Comparison of ENCODE assay signal across 17 cellular contexts in genomic region chr1:178912597-178912996, GRCh38. TPM values are rescaled to one million over a fixed set of nuclear protein-coding genes. Genes with fewer than 3 reads are reported as not detected.
DNase-seq lines count a peak whose midpoint lies in the region; ATAC-seq and TF ChIP-seq lines count a peak whose summit lies in the region.
"Had no signal": no experiment of that assay in that cellular context is flagged by ENCODE, and none has a peak within 500 bp of the region (broad histone marks: within the 10 kb centered on the region; RNA-seq: fewer than 3 reads in every experiment).

No MANE protein-coding gene starts in this region.

- H3K18ac ChIP-seq in IMR-90 (ENCODE audit: low read depth, low read length), result no peak overlapping the region

- H3K4me3 Mint-ChIP-seq in stimulated activated memory B cell treated with anti-CD40 and anti-IgM and Interleukin-4, amounts not matched to agents 10 μg/mL and 1 μg/mL and 100 μg/mL, for 72 hours, result no peak overlapping the region
- H3K4me3 Mint-ChIP-seq: CD4-positive, CD25-positive, alpha-beta regulatory T cell; HFFc6 had no signal

- no peak overlapping the region for H3K14ac ChIP-seq in IMR-90 (replicated peaks; ENCODE audit: low read depth, low read length)

- no CpG with 5 or more reads among the region's 2 CpGs for WGBS in IMR-90 (ENCODE audit: extremely low coverage in 2 of 2, insufficient read length in 1 of 2), 2 experiments

- peak; percentile 12 for DNase-seq in AG10803 (ENCODE audit: low read depth)
- DNase-seq in IMR-90, result peak; percentile 32
- peak; percentile 9 for DNase-seq in fibroblast of villous mesenchyme (ENCODE audit: low read depth)
- DNase-seq in HuH-7.5 (ENCODE audit: low spot score), result no peak
- DNase-seq in DMS 273 treated with DMSO at 0.1 percent for 48 hours (lab: John Stamatoyannopoulos, UW), result no peak
- no peak for DNase-seq in NCI-H345 treated with DMSO at 0.1 percent for 48 hours (lab: John Stamatoyannopoulos, UW; ENCODE audit: unreplicated experiment)
- DNase-seq: AML-193; CD4-positive, CD25-positive, alpha-beta regulatory T cell; EL; HFFc6 had no signal

- no peak overlapping the region for H3K23ac ChIP-seq in IMR-90 (ENCODE audit: low read depth, low read length)

- ATAC-seq in IMR-90 (ENCODE audit: low read depth) (0 out of 2 replicates have a peak, but pooled peaks have one; percentile 16), GM18505 (IDR thresholded peaks at IDR 0.05; ENCODE audit: unreplicated experiment) (no peak)
- no peak for ATAC-seq in stimulated activated memory B cell treated with anti-CD40 and anti-IgM and Interleukin-4, amounts not matched to agents 10 μg/mL and 1 μg/mL and 100 μg/mL, for 72 hours

- H3K9ac ChIP-seq in IMR-90 (ENCODE audit: low read depth, low read length), result no peak overlapping the region
- H3K9ac ChIP-seq: BLaER1 treated with 17β-estradiol and CSF1 and Interleukin-3, amounts not matched to agents 10 nM and 100 nM had no signal

- H3K4me3 ChIP-seq in AG10803 (ENCODE audit: low read length) (no peak overlapping the region), IMR-90 (ENCODE audit: insufficient read depth, low read depth, low read length) (no peak overlapping the region), fibroblast of villous mesenchyme (ENCODE audit: low read depth, low read length) (no peak overlapping the region)
- H3K4me3 ChIP-seq: BLaER1 treated with 17β-estradiol and CSF1 and Interleukin-3, amounts not matched to agents 10 nM and 100 nM; HAP-1 had no signal

- H4K8ac ChIP-seq in IMR-90 (ENCODE audit: low read depth in 2 of 2, low read length in 2 of 2), result no peak overlapping the region

- H3K79me1 ChIP-seq in IMR-90 (ENCODE audit: low read depth in 1 of 2, low read length in 2 of 2), result peaks cover 3 to 14% of the 10 kb centered on the region in 2 experiments; a peak in 2 of 4 replicates

- in situ Hi-C loops in IMR-90 (cut with MboI; ENCODE audit: low sequenced_read_pairs), result no loop called here

- H3K36me3 Mint-ChIP-seq in stimulated activated memory B cell treated with anti-CD40 and anti-IgM and Interleukin-4, amounts not matched to agents 10 μg/mL and 1 μg/mL and 100 μg/mL, for 72 hours, result peaks cover 83% of the 10 kb centered on the region

- CTCF ChIA-PET in IMR-90 (lab: Yijun Ruan, JAX), result no interaction called here

- H3K4me2 ChIP-seq in IMR-90 (ENCODE audit: low read depth, low read length), result no peak overlapping the region
- H3K4me2 ChIP-seq: BLaER1 treated with 17β-estradiol and CSF1 and Interleukin-3, amounts not matched to agents 10 nM and 100 nM had no signal

- no peak for TF ChIP-seq POLR2A in IMR-90 (IDR thresholded peaks at IDR 0.05; ENCODE audit: low read depth, low read length)
- TF ChIP-seq POLR2A in GM18505 (IDR thresholded peaks at IDR 0.05; ENCODE audit: borderline replicate concordance, extremely low read depth, insufficient read depth, insufficient read length), result no peak

- dilution Hi-C loops in IMR-90 (cut with HindIII; ENCODE audit: low sequenced_read_pairs, unreplicated experiment), result no loop called here

- H3K27me3 ChIP-seq in IMR-90 (ENCODE audit: control insufficient read depth, insufficient read depth, low read length), result no peaks in the 10 kb centered on the region
- H3K27me3 ChIP-seq: BLaER1 treated with 17β-estradiol and CSF1 and Interleukin-3, amounts not matched to agents 10 nM and 100 nM had no signal

- no peak overlapping the region for H2BK120ac ChIP-seq in IMR-90 (ENCODE audit: low read depth, low read length)

- no peaks in the 10 kb centered on the region for H3K27me3 Mint-ChIP-seq in stimulated activated memory B cell treated with anti-CD40 and anti-IgM and Interleukin-4, amounts not matched to agents 10 μg/mL and 1 μg/mL and 100 μg/mL, for 72 hours

- peak overlapping the region; percentile 84 for H3K27ac Mint-ChIP-seq in stimulated activated memory B cell treated with anti-CD40 and anti-IgM and Interleukin-4, amounts not matched to agents 10 μg/mL and 1 μg/mL and 100 μg/mL, for 72 hours
- H3K27ac Mint-ChIP-seq: CD4-positive, CD25-positive, alpha-beta regulatory T cell; HFFc6 had no signal

- H3K4ac ChIP-seq in IMR-90 (ENCODE audit: low read depth, low read length), result no peak overlapping the region

- no peak for TF ChIP-seq RAD21 in IMR-90 (IDR thresholded peaks at IDR 0.05; ENCODE audit: low read length)

- peaks cover 25% of the 10 kb centered on the region for H3K36me3 ChIP-seq in IMR-90 (ENCODE audit: control insufficient read depth, insufficient read depth, low read length)
- H3K36me3 ChIP-seq: HAP-1 had no signal

- TF ChIP-seq CTCF in AG10803 (conservative IDR thresholded peaks at IDR 0.05; ENCODE audit: low read length) (no peak), IMR-90 (conservative IDR thresholded peaks at IDR 0.05; ENCODE audit: low read depth, low read length) (no peak), fibroblast of villous mesenchyme (IDR thresholded peaks at IDR 0.05; ENCODE audit: insufficient read depth, low read depth, low read length) (no peak)

- H3K4me1 Mint-ChIP-seq in stimulated activated memory B cell treated with anti-CD40 and anti-IgM and Interleukin-4, amounts not matched to agents 10 μg/mL and 1 μg/mL and 100 μg/mL, for 72 hours, result peaks cover 78% of the 10 kb centered on the region
- H3K4me1 Mint-ChIP-seq: CD4-positive, CD25-positive, alpha-beta regulatory T cell had no signal

- no peak overlapping the region for H2BK5ac ChIP-seq in IMR-90 (ENCODE audit: low read depth, low read length, poor library complexity, severe bottlenecking)

- no peak overlapping the region for H4K5ac ChIP-seq in IMR-90 (ENCODE audit: low read depth, low read length)

- intact Hi-C loops in IMR-90 (cut with micrococcal nuclease), result loop anchor here (1.0 kb wide), 1 partner anchor 33 kb away; no protein-coding TSS in a partner anchor

- peaks cover 1% of the 10 kb centered on the region for H3K4me1 ChIP-seq in IMR-90 (ENCODE audit: control insufficient read depth, insufficient read depth, low read length)
- H3K4me1 ChIP-seq: BLaER1 treated with 17β-estradiol and CSF1 and Interleukin-3, amounts not matched to agents 10 nM and 100 nM; HAP-1 had no signal

- no TSS peak for BruUV-seq in IMR-90 (replicated peaks; lab: Mats Ljungman, UMichigan)

- H3K9me3 Mint-ChIP-seq in stimulated activated memory B cell treated with anti-CD40 and anti-IgM and Interleukin-4, amounts not matched to agents 10 μg/mL and 1 μg/mL and 100 μg/mL, for 72 hours, result peaks cover 10% of the 10 kb centered on the region
- H3K9me3 Mint-ChIP-seq: HFFc6 had no signal

- H2BK15ac ChIP-seq in IMR-90 (ENCODE audit: low read depth, low read length), result no peak overlapping the region

- H2AK5ac ChIP-seq in IMR-90 (ENCODE audit: low read depth, low read length), result no peak overlapping the region

- peaks cover 4% of the 10 kb centered on the region for H3K9me1 ChIP-seq in IMR-90 (ENCODE audit: insufficient read depth, low read length)

- H3K56ac ChIP-seq in IMR-90 (ENCODE audit: extremely low read depth, insufficient read depth, low read length), result no peak overlapping the region

- no peaks in the 10 kb centered on the region for H3K9me3 ChIP-seq in IMR-90 (ENCODE audit: control insufficient read depth, insufficient read depth, low read length)
- H3K9me3 ChIP-seq: HAP-1 had no signal

- H4K91ac ChIP-seq in IMR-90 (ENCODE audit: insufficient read depth, low read depth, low read length), result no peak overlapping the region

- H2BK20ac ChIP-seq in IMR-90 (ENCODE audit: low read depth, low read length), result no peak overlapping the region

- H3K27ac ChIP-seq in IMR-90 (ENCODE audit: insufficient read depth, low read length), result no peak overlapping the region
- H3K27ac ChIP-seq: 22Rv1; BLaER1 treated with 17β-estradiol and CSF1 and Interleukin-3, amounts not matched to agents 10 nM and 100 nM had no signal

- H2AK9ac ChIP-seq in IMR-90 (replicated peaks; ENCODE audit: low read depth, low read length, poor library complexity), result no peak overlapping the region

- POLR2A ChIA-PET in IMR-90 (lab: Charles Lee; ENCODE audit: unreplicated experiment), result no interaction called here

- no peak overlapping the region for H2AFZ ChIP-seq in IMR-90 (replicated peaks; ENCODE audit: low read length, poor library complexity)

- H4K20me1 ChIP-seq in IMR-90 (ENCODE audit: insufficient read depth, low read length), result no peaks in the 10 kb centered on the region
- H4K20me1 ChIP-seq: BLaER1 treated with 17β-estradiol and CSF1 and Interleukin-3, amounts not matched to agents 10 nM and 100 nM had no signal

TF ChIP-seq in IMR-90, 13 proteins besides CTCF, POLR2A, EP300 and RAD21:
- TF ChIP-seq FOS (IDR thresholded peaks at IDR 0.05; ENCODE audit: low read depth, low read length) (peak; percentile 57; the same call in 1 of the 2 replicates), USF2 (IDR thresholded peaks at IDR 0.05; ENCODE audit: low read depth, low read length) (no peak), NFE2L2 (IDR thresholded peaks at IDR 0.05; ENCODE audit: low read depth, low read length) (no peak), ELK1 (IDR thresholded peaks at IDR 0.05; ENCODE audit: borderline replicate concordance, low read depth, low read length) (no peak), MAFK (IDR thresholded peaks at IDR 0.05; ENCODE audit: low read depth, low read length) (no peak), MXI1 (IDR thresholded peaks at IDR 0.05; ENCODE audit: borderline replicate concordance, low read depth, low read length) (no peak), MAZ (IDR thresholded peaks at IDR 0.05; ENCODE audit: borderline replicate concordance, low read depth, low read length) (no peak)

RNA-seq across cellular contexts. Expression of gene ANGPTL1, which starts 41.7 kb away (rescaled TPM):
- total RNA-seq in IMR-90 (2012; rRNA removed) (under 0.01 TPM in 1 of 2 replicates, not detected in the other), fibroblast of villous mesenchyme (2.6 and 4.3 TPM in 2 replicates)
- 0.03 and 0.04 TPM in 2 replicates for polyA plus RNA-seq in IMR-90 (2012; rRNA removed)
- polyA plus RNA-seq in IMR-90 (2012; cell fraction: cytosol; rRNA removed), result 0.01 and 0.03 TPM in 2 replicates
- polyA plus RNA-seq in IMR-90 (2012; cell fraction: nucleus; rRNA removed; ENCODE audit: low replicate concordance), result 0.06 TPM in 1 of 2 replicates, not detected in the other
- total RNA-seq: CD4-positive, CD25-positive, alpha-beta regulatory T cell; H1; HFFc6; HT1080 had no signal
- polyA plus RNA-seq: CD4-positive, CD25-positive, alpha-beta regulatory T cell; H1 had no signal

Comparison
In these comparisons a context has a peak if more than half of its experiments do, and no peak if none do; other contexts are left out.
1. DNase-seq: peak in AG10803 (single experiment), IMR-90 (single experiment) and fibroblast of villous mesenchyme (single experiment); none in HuH-7.5 (single experiment), DMS 273 treated with DMSO at 0.1 percent for 48 hours (single experiment) and NCI-H345 treated with DMSO at 0.1 percent for 48 hours (single experiment).